Comparison of ENCODE assay signal across 16 cellular contexts in genomic region chr16:48441106-48441505, GRCh38.
"Had no signal": no experiment of that assay in that cellular context is flagged by ENCODE, and none has a peak within 500 bp of the region (broad histone marks: within the 10 kb centered on the region; RNA-seq: fewer than 3 reads in every experiment).

No MANE protein-coding gene starts in this region.

- H3K4me3 ChIP-seq: esophagus muscularis mucosa, gastrocnemius medialis, left ventricle myocardium inferior, lower lobe of right lung, psoas muscle, skin epidermis, uterus had no signal

- H3K4me1 ChIP-seq: uterus had no signal

- H3K36me3 Mint-ChIP-seq: memory B cell, naive B cell, type B pancreatic cell had no signal

- H3K27ac Mint-ChIP-seq: effector memory CD8-positive, alpha-beta T cell; memory B cell; nephron progenitor cell; type B pancreatic cell had no signal

- H3K9me3 Mint-ChIP-seq: effector memory CD8-positive, alpha-beta T cell; memory B cell; naive B cell; nephron progenitor cell; type B pancreatic cell had no signal

- DNase-seq: effector memory CD8-positive, alpha-beta T cell; gastrocnemius medialis; left ventricle myocardium inferior; lower lobe of right lung; naive B cell; nephron progenitor cell; psoas muscle; retina; stimulated activated CD4-positive, alpha-beta T cell treated with anti-CD3 and anti-CD28 coated beads, Interleukin-12 subunit alpha, Interleukin-12 subunit beta, amount 100 ng/mL, for 4 hours; stimulated activated naive CD4-positive, alpha-beta T cell treated with Interleukin-2 at 50 U/mL for 16 hours; uterus had no signal

- H3K27ac ChIP-seq: epithelial cell of prostate, esophagus muscularis mucosa, gastrocnemius medialis, left ventricle myocardium inferior, lower lobe of right lung, psoas muscle, skin epidermis, uterus had no signal

- H3K27me3 Mint-ChIP-seq: memory B cell, naive B cell had no signal

- H3K36me3 ChIP-seq: esophagus muscularis mucosa, gastrocnemius medialis, left ventricle myocardium inferior, lower lobe of right lung, uterus had no signal

- H3K4me1 Mint-ChIP-seq: memory B cell had no signal

- H3K27me3 ChIP-seq: esophagus muscularis mucosa, gastrocnemius medialis, uterus had no signal

- H3K4me3 Mint-ChIP-seq: effector memory CD8-positive, alpha-beta T cell; memory B cell; naive B cell; nephron progenitor cell; type B pancreatic cell had no signal

- H3K9me3 ChIP-seq: esophagus muscularis mucosa, gastrocnemius medialis, left ventricle myocardium inferior, lower lobe of right lung, psoas muscle, uterus had no signal
